In the genomic region with DNA sequence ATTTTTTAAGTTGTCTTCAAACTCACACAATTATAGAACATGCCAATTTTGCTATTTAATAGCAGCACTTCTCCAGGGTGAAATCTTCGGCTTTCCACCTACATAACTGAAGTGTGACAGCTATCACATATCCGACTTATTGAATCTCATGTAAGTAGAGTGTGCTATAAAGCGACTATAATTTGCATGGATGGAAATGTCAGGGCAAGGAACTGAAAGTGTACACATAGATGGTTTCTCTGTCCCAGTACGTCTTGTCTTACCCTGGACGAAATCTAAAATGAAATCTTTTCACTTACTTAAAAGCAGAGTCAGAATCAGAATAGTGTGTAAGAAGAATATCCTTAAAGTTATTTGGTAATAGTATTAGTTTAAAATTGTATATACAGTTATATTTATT, we compare ENCODE assay signal across 13 cellular contexts.
DNase-seq lines count a peak whose midpoint lies in the region; ATAC-seq, FAIRE-seq and TF ChIP-seq lines count a peak whose summit lies in the region.
"Had no signal": no experiment of that assay in that cellular context is flagged by ENCODE, and none has a peak within 500 bp of the region (broad histone marks: within the 10 kb centered on the region; RNA-seq: fewer than 3 reads in every experiment).

No MANE protein-coding gene starts in this region.

- no peak overlapping the region for H3K27ac ChIP-seq in OCI-LY1 (ENCODE audit: low read depth, low read length, poor library complexity, severe bottlenecking)

- H3F3A ChIP-seq in OCI-LY1 (ENCODE audit: insufficient read depth, low read length) = no peaks in the 10 kb centered on the region

- no peaks in the 10 kb centered on the region for H3K79me2 ChIP-seq in OCI-LY1 (ENCODE audit: insufficient read depth, low read length)

- TF ChIP-seq CTCF in OCI-LY1 (IDR thresholded peaks at IDR 0.05; ENCODE audit: low read length) = no peak

- no peak overlapping the region for H3K4me3 ChIP-seq in OCI-LY1 (ENCODE audit: low read depth, low read length, poor library complexity, severe bottlenecking)

- peak overlapping the region; percentile 19; the same call in 1 of the 2 replicates for H2AFZ ChIP-seq in OCI-LY1 (ENCODE audit: low read length)

- DNase-seq in GM12892 (ENCODE audit: insufficient read length) (no peak), iPS-NIHi11 (ENCODE audit: low spot score) (no peak), cortex of kidney (lab: John Stamatoyannopoulos, UW) (no peak)
- no peak for DNase-seq in activated CD8-positive, alpha-beta memory T cell treated with anti-CD3 and anti-CD28 coated beads, Interleukin-2, amount 50 U/mL, for 48 hours
- DNase-seq: CD8-positive, alpha-beta T cell; COR-L47; DND-41; GF-D8; KG1 had no signal

- no peak overlapping the region for H3K9ac ChIP-seq in OCI-LY1 (ENCODE audit: low read length)

- no peaks in the 10 kb centered on the region for H3K9me2 ChIP-seq in OCI-LY1 (ENCODE audit: low read depth, low read length)

- TF ChIP-seq POLR2A in GM12892 (IDR thresholded peaks at IDR 0.05; ENCODE audit: low read depth, low read length) = no peak

- ATAC-seq in HG03025 (IDR thresholded peaks at IDR 0.05; ENCODE audit: low FRiP score, unreplicated experiment) = peak; percentile 60
- ATAC-seq in GM19455 (IDR thresholded peaks at IDR 0.05; ENCODE audit: unreplicated experiment) = no peak
- ATAC-seq: CD8-positive, alpha-beta T cell; HCT116 had no signal

- no peaks in the 10 kb centered on the region for H3K9me3 ChIP-seq in OCI-LY1 (ENCODE audit: low read length)

- no peak overlapping the region for H3K4me2 ChIP-seq in OCI-LY1 (ENCODE audit: low read length)

- no peaks in the 10 kb centered on the region for H3K36me3 ChIP-seq in OCI-LY1 (ENCODE audit: insufficient read depth, low read length)

- H4K20me1 ChIP-seq in OCI-LY1 (ENCODE audit: insufficient read depth, low read length) = no peaks in the 10 kb centered on the region

- FAIRE-seq in GM12892 (lab: Jason Lieb, UNC) = peak; percentile 54

- H3K27me3 ChIP-seq in OCI-LY1 (ENCODE audit: insufficient read depth, low read length) = no peaks in the 10 kb centered on the region

- H3K4me1 ChIP-seq in OCI-LY1 (ENCODE audit: insufficient read depth, low read length, severe bottlenecking) = peaks cover 18% of the 10 kb centered on the region
